1 cellular context compared by ENCODE assay signal in the genomic region with DNA sequence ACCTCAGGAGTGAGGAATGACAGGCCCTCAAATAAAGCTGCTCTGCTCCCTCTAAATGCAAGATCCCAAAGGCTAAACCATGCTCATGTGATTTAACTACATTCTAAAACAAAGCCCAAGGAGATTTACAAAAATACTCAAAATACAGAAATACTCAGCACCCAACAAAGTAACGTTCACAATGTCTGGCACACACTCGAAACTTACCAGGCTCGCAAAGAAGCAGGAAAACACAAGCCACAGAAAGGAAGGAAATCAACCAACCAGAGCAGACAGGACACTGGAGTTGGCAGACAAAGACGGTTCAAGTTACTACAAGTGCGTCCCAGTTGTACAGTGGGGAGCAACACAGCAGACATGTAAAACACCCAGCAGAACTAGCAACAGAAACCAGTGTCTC.
TF ChIP-seq lines count a peak whose summit lies in the region.

No MANE protein-coding gene starts in this region.

TF ChIP-seq in WTC11, 78 proteins besides CTCF, POLR2A, EP300 and RAD21 (continued from another document):
- TF ChIP-seq ZNF281 (CRISPR knock-in tag; IDR thresholded peaks at IDR 0.05) (no peak), PREB (CRISPR knock-in tag; IDR thresholded peaks at IDR 0.05; ENCODE audit: borderline replicate concordance) (no peak), MLX (CRISPR knock-in tag; IDR thresholded peaks at IDR 0.05) (no peak), IRF2 (CRISPR knock-in tag; IDR thresholded peaks at IDR 0.05; ENCODE audit: borderline replicate concordance, low read depth) (no peak), GABPB1 (CRISPR knock-in tag; IDR thresholded peaks at IDR 0.05) (no peak), JUN (CRISPR knock-in tag; IDR thresholded peaks at IDR 0.05) (no peak), ARID4B (CRISPR knock-in tag; IDR thresholded peaks at IDR 0.05; ENCODE audit: borderline replicate concordance) (no peak), EMX1 (CRISPR knock-in tag; IDR thresholded peaks at IDR 0.05) (no peak)
- TF ChIP-seq, protein P1, sequence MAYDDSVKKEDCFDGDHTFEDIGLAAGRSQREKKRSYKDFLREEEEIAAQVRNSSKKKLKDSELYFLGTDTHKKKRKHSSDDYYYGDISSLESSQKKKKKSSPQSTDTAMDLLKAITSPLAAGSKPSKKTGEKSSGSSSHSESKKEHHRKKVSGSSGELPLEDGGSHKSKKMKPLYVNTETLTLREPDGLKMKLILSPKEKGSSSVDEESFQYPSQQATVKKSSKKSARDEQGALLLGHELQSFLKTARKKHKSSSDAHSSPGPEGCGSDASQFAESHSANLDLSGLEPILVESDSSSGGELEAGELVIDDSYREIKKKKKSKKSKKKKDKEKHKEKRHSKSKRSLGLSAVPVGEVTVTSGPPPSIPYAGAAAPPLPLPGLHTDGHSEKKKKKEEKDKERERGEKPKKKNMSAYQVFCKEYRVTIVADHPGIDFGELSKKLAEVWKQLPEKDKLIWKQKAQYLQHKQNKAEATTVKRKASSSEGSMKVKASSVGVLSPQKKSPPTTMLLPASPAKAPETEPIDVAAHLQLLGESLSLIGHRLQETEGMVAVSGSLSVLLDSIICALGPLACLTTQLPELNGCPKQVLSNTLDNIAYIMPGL (CRISPR knock-in tag; IDR thresholded peaks at IDR 0.05): no peak
- TF ChIP-seq, protein P2, sequence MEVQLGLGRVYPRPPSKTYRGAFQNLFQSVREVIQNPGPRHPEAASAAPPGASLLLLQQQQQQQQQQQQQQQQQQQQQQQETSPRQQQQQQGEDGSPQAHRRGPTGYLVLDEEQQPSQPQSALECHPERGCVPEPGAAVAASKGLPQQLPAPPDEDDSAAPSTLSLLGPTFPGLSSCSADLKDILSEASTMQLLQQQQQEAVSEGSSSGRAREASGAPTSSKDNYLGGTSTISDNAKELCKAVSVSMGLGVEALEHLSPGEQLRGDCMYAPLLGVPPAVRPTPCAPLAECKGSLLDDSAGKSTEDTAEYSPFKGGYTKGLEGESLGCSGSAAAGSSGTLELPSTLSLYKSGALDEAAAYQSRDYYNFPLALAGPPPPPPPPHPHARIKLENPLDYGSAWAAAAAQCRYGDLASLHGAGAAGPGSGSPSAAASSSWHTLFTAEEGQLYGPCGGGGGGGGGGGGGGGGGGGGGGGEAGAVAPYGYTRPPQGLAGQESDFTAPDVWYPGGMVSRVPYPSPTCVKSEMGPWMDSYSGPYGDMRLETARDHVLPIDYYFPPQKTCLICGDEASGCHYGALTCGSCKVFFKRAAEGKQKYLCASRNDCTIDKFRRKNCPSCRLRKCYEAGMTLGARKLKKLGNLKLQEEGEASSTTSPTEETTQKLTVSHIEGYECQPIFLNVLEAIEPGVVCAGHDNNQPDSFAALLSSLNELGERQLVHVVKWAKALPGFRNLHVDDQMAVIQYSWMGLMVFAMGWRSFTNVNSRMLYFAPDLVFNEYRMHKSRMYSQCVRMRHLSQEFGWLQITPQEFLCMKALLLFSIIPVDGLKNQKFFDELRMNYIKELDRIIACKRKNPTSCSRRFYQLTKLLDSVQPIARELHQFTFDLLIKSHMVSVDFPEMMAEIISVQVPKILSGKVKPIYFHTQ (CRISPR knock-in tag; IDR thresholded peaks at IDR 0.05): no peak
TF ChIP-seq in WTC11: peak in this region for 0.
